ENCODE assay signal across 10 cellular contexts in genomic region chr14:94341654-94342333, GRCh38. TPM values are rescaled to one million over a fixed set of nuclear protein-coding genes. Genes with fewer than 3 reads are reported as not detected.
DNase-seq lines count a peak whose midpoint lies in the region; ATAC-seq, FAIRE-seq and TF ChIP-seq lines count a peak whose summit lies in the region.
"Had no signal": no experiment of that assay in that cellular context is flagged by ENCODE, and none has a peak within 500 bp of the region (broad histone marks: within the 10 kb centered on the region; RNA-seq: fewer than 3 reads in every experiment).

No MANE protein-coding gene starts in this region.

- TF ChIP-seq POLR2A in A549 (IDR thresholded peaks at IDR 0.05; ENCODE audit: low read length) = no peak

- no peak for DNase-seq in A549 (ENCODE audit: low read depth in 1 of 2, low spot score in 1 of 2)
- peak; percentile 61 for DNase-seq in GM23248
- DNase-seq in keratinocyte (ENCODE audit: low read depth, low spot score) = no peak
- DNase-seq in urothelium cell line (ENCODE audit: low spot score) = no peak
- DNase-seq in GM10266 (ENCODE audit: extremely low spot score) = no peak

- ATAC-seq in A549 = peak; percentile 10 to 13; a peak in 1 of 6 replicates
- no peak for ATAC-seq in HG03354 (IDR thresholded peaks at IDR 0.05; ENCODE audit: poor library complexity, severe bottlenecking, unreplicated experiment)
- no peak for ATAC-seq in GM21447 (IDR thresholded peaks at IDR 0.05; ENCODE audit: unreplicated experiment)

- H3K4me1 ChIP-seq in A549 (peaks cover 32% of the 10 kb centered on the region), GM23248 (ENCODE audit: insufficient read depth) (peaks cover 31% of the 10 kb centered on the region), keratinocyte (ENCODE audit: control insufficient read depth, extremely low read depth, insufficient read depth, low read length) (peaks cover 29% of the 10 kb centered on the region)

- H2AFZ ChIP-seq in GM23248 = peak overlapping the region; percentile 32; the same call in 1 of the 2 replicates
- H2AFZ ChIP-seq in keratinocyte (ENCODE audit: control insufficient read depth, low read length) = no peak overlapping the region

- FAIRE-seq in A549 (lab: Jason Lieb, UNC) (no peak), keratinocyte (lab: Jason Lieb, UNC) (no peak), urothelium cell line (lab: Jason Lieb, UNC) (no peak)

- no peaks in the 10 kb centered on the region for H3K27me3 ChIP-seq in GM23248 (replicated peaks; ENCODE audit: insufficient read depth)
- peaks cover 4% of the 10 kb centered on the region for H3K27me3 ChIP-seq in keratinocyte (ENCODE audit: control insufficient read depth, extremely low read depth, insufficient read depth, low read length)
- H3K27me3 ChIP-seq: brain microvascular endothelial cell had no signal

- no peak for TF ChIP-seq CTCF in A549 (IDR thresholded peaks at IDR 0.05)
- no peak for TF ChIP-seq CTCF in keratinocyte (optimal IDR thresholded peaks at IDR 0.05 in 1 of 3, IDR thresholded peaks at IDR 0.05 in 1 of 3, conservative IDR thresholded peaks at IDR 0.05 in 1 of 3; ENCODE audit: extremely low read depth in 1 of 3, insufficient read depth in 2 of 3, low read length in 3 of 3)
- TF ChIP-seq CTCF in GM10266 (IDR thresholded peaks at IDR 0.05; ENCODE audit: control insufficient read depth, insufficient read depth, low read depth, missing control alignments) = no peak

- H3F3A ChIP-seq in GM23248 (ENCODE audit: insufficient read depth) = peaks cover 23% of the 10 kb centered on the region

- H3K27ac ChIP-seq in A549 (no peak overlapping the region), GM23248 (peak overlapping the region; percentile 82), keratinocyte (ENCODE audit: control insufficient read depth, insufficient read depth, low read length) (peak overlapping the region; percentile 56)
- H3K27ac ChIP-seq: brain microvascular endothelial cell had no signal

- H3K36me3 ChIP-seq in GM23248 (ENCODE audit: low read depth) = no peaks in the 10 kb centered on the region
- H3K36me3 ChIP-seq in keratinocyte (ENCODE audit: control insufficient read depth in 2 of 2, extremely low read depth in 1 of 2, insufficient read depth in 2 of 2, low read length in 2 of 2) = no peaks in the 10 kb centered on the region
- H3K36me3 ChIP-seq: brain microvascular endothelial cell had no signal

- H3K9me2 ChIP-seq in GM23248 (ENCODE audit: insufficient read depth) = no peaks in the 10 kb centered on the region

- H3K9me3 Mint-ChIP-seq in activated naive CD8-positive, alpha-beta T cell (ENCODE audit: low read depth) = no peaks in the 10 kb centered on the region

- H3K4me1 Mint-ChIP-seq in activated naive CD8-positive, alpha-beta T cell (ENCODE audit: low read depth) = peaks cover 15% of the 10 kb centered on the region

- no peaks in the 10 kb centered on the region for H3K36me3 Mint-ChIP-seq in activated naive CD8-positive, alpha-beta T cell

- no peak for TF ChIP-seq RAD21 in A549 (conservative IDR thresholded peaks at IDR 0.05 in 1 of 2, IDR thresholded peaks at IDR 0.05 in 1 of 2)

- no peaks in the 10 kb centered on the region for H3K9me1 ChIP-seq in keratinocyte (ENCODE audit: control insufficient read depth, extremely low read depth, insufficient read depth, low read length)

- in situ Hi-C loops in GM23248 (cut with MboI) = no loop called here

- H3K79me2 ChIP-seq in GM23248 (ENCODE audit: insufficient read depth) = no peaks in the 10 kb centered on the region
- H3K79me2 ChIP-seq in keratinocyte (ENCODE audit: control insufficient read depth, insufficient read depth, low read length) = no peaks in the 10 kb centered on the region

- H4K20me1 ChIP-seq in GM23248 (ENCODE audit: insufficient read depth) (no peaks in the 10 kb centered on the region), keratinocyte (ENCODE audit: control insufficient read depth, extremely low read depth, insufficient read depth, low read length) (no peaks in the 10 kb centered on the region)

- H3K4me2 ChIP-seq in A549 (peak overlapping the region; percentile 60), GM23248 (ENCODE audit: unreplicated experiment) (peak overlapping the region; percentile 73), keratinocyte (ENCODE audit: control insufficient read depth, extremely low read depth, insufficient read depth, low read depth, low read length) (peak overlapping the region; percentile 51)

- dilution Hi-C loops in keratinocyte (cut with MboI; ENCODE audit: extremely low pct_ligation_motif_present, low sequenced_read_pairs) = no loop called here

- POLR2A ChIA-PET in A549 (lab: Yijun Ruan, JAX) = interaction anchor here (1.0 kb wide), 1 partner anchor 144 kb away, joined by 3 read pairs; no protein-coding TSS in a partner anchor

- CTCF ChIA-PET in A549 (lab: Yijun Ruan, JAX) = interaction anchor here (0.6 to 1.3 kb wide), 6 partner anchors 48 to 256 kb away, joined by 3 to 5 read pairs (median 3); no protein-coding TSS in a partner anchor

- TF ChIP-seq EP300 in A549 (IDR thresholded peaks at IDR 0.05) = no peak

- H3K4me3 ChIP-seq in A549 (peak overlapping the region; percentile 14; the same call in 1 of the 3 replicates), GM23248 (peak overlapping the region; percentile 48; the same call in 1 of the 2 replicates), keratinocyte (ENCODE audit: control insufficient read depth in 2 of 3, extremely low read depth in 1 of 3, insufficient read depth in 2 of 3, low read depth in 1 of 3, low read length in 3 of 3) (peak overlapping the region in 1 of 3 experiments; percentile 11)

- H3K27me3 Mint-ChIP-seq in activated naive CD8-positive, alpha-beta T cell = peaks cover 30% of the 10 kb centered on the region

- H3K9me3 ChIP-seq in A549 = no peaks in the 10 kb centered on the region
- no peaks in the 10 kb centered on the region for H3K9me3 ChIP-seq in GM23248 (ENCODE audit: low read depth)
- no peaks in the 10 kb centered on the region for H3K9me3 ChIP-seq in keratinocyte (ENCODE audit: control insufficient read depth, low read depth, low read length)

- H3K4me3 Mint-ChIP-seq in activated naive CD8-positive, alpha-beta T cell = peak overlapping the region; percentile 27

- 23% methylated on average over 5 of the region's 5 CpGs for WGBS in A549 (ENCODE audit: missing lambda C conversion rate)
- 38% methylated on average over 5 of the region's 5 CpGs for WGBS in GM23248 (ENCODE audit: low coverage in 1 of 2, low lambda C conversion rate in 2 of 2, missing lambda C conversion rate in 2 of 2), 2 experiments

- peak overlapping the region; percentile 55 for H3K27ac Mint-ChIP-seq in activated naive CD8-positive, alpha-beta T cell

- H3K9ac ChIP-seq in GM23248 (peak overlapping the region; percentile 54), keratinocyte (ENCODE audit: control insufficient read depth, extremely low read depth, insufficient read depth, low read length) (no peak overlapping the region)

RNA-seq across cellular contexts. Expression of gene SERPINA6, which starts 18.7 kb away (rescaled TPM):
- 1.8 and 3.3 TPM in 2 replicates for polyA plus RNA-seq in A549 (2011; rRNA removed)
- polyA plus RNA-seq in A549 (2012; cell fraction: cytosol; rRNA removed) = 0.44 and 0.53 TPM in 2 replicates
- 0.62 and 0.68 TPM in 2 replicates for polyA plus RNA-seq in A549 (2012; cell fraction: nucleus; rRNA removed)
- 0.38 to 0.43 TPM (median 0.43 TPM) in 3 replicates for polyA plus RNA-seq in A549 (2017; fragmentation: RNase III; extraction: RNeasy Plus Mini Kit Qiagen cat#74134 plus additional on column Dnase treatment)
- 1.9 and 3.3 TPM in 2 replicates for polyA minus RNA-seq in A549 (2011; rRNA and poly(A)+ RNA removed)
- not detected in 2 replicates for total RNA-seq in GM23248 (2014; rRNA removed; shearing (Covaris generic))
- polyA plus RNA-seq in GM23248 (2016; fragmentation: Nextera tagmentation; extraction: Ambion mirVana) = not detected in 2 replicates
- 0.18 TPM in 1 of 3 replicates, not detected in the others for polyA plus RNA-seq in keratinocyte
- not detected for polyA plus RNA-seq in keratinocyte (2011; ENCODE audit: low read depth)
- 0.08 TPM in 1 of 2 replicates, not detected in the other for polyA plus RNA-seq in keratinocyte (2011; cell fraction: cytosol; rRNA removed)
- 0.09 TPM in 1 of 2 replicates, not detected in the other for polyA plus RNA-seq in keratinocyte (2011; cell fraction: nucleus; rRNA removed)
- 0.10 TPM in 1 of 2 replicates, not detected in the other for polyA plus RNA-seq in keratinocyte (2012; ENCODE audit: low replicate concordance)
- polyA minus RNA-seq in keratinocyte = not detected in 3 replicates
- polyA minus RNA-seq in keratinocyte (2011; cell fraction: cytosol; rRNA and poly(A)+ RNA removed) = not detected
- not detected in 2 replicates for polyA minus RNA-seq in keratinocyte (2011; cell fraction: nucleus; rRNA and poly(A)+ RNA removed)
- total RNA-seq: pulmonary artery endothelial cell had no signal

RNA-seq across cellular contexts. Expression of gene SERPINA2, which starts 24.7 kb away (rescaled TPM):
- polyA plus RNA-seq in A549 (2011; rRNA removed) (not detected in 2 replicates), A549 (2017; fragmentation: RNase III; extraction: RNeasy Plus Mini Kit Qiagen cat#74134 plus additional on column Dnase treatment) (not detected in 3 replicates), GM23248 (2016; fragmentation: Nextera tagmentation; extraction: Ambion mirVana) (not detected in 2 replicates), keratinocyte (not detected in 3 replicates)
- not detected in 2 replicates for polyA plus RNA-seq in A549 (2012; cell fraction: cytosol; rRNA removed)
- not detected in 2 replicates for polyA plus RNA-seq in A549 (2012; cell fraction: nucleus; rRNA removed)
- polyA minus RNA-seq in A549 (2011; rRNA and poly(A)+ RNA removed) = not detected in 2 replicates
- not detected in 2 replicates for total RNA-seq in GM23248 (2014; rRNA removed; shearing (Covaris generic))
- not detected for polyA plus RNA-seq in keratinocyte (2011; ENCODE audit: low read depth)
- polyA plus RNA-seq in keratinocyte (2011; cell fraction: cytosol; rRNA removed) = not detected in 2 replicates
- polyA plus RNA-seq in keratinocyte (2011; cell fraction: nucleus; rRNA removed) = not detected in 2 replicates
- polyA plus RNA-seq in keratinocyte (2012; ENCODE audit: low replicate concordance) = not detected in 2 replicates
- polyA minus RNA-seq in keratinocyte = not detected in 3 replicates
- polyA minus RNA-seq in keratinocyte (2011; cell fraction: cytosol; rRNA and poly(A)+ RNA removed) = not detected
- not detected in 2 replicates for polyA minus RNA-seq in keratinocyte (2011; cell fraction: nucleus; rRNA and poly(A)+ RNA removed)
- total RNA-seq: pulmonary artery endothelial cell had no signal

RNA-seq across cellular contexts. Expression of gene SERPINA1, which starts 46.6 kb away (rescaled TPM):
- polyA plus RNA-seq in A549 (2011; rRNA removed) (2.2 and 4.1 TPM in 2 replicates), A549 (2017; fragmentation: RNase III; extraction: RNeasy Plus Mini Kit Qiagen cat#74134 plus additional on column Dnase treatment) (0.24 to 0.34 TPM (median 0.26 TPM) in 3 replicates), GM23248 (2016; fragmentation: Nextera tagmentation; extraction: Ambion mirVana) (0.16 and 0.96 TPM in 2 replicates), keratinocyte (0.48 to 0.71 TPM (median 0.52 TPM) in 3 replicates)
- 0.12 and 0.19 TPM in 2 replicates for polyA plus RNA-seq in A549 (2012; cell fraction: cytosol; rRNA removed)
- 0.13 and 0.48 TPM in 2 replicates for polyA plus RNA-seq in A549 (2012; cell fraction: nucleus; rRNA removed)
- 0.58 and 2.4 TPM in 2 replicates for polyA minus RNA-seq in A549 (2011; rRNA and poly(A)+ RNA removed)
- total RNA-seq in GM23248 (2014; rRNA removed; shearing (Covaris generic)) = 0.65 TPM in 1 of 2 replicates, not detected in the other
- 0.99 TPM for polyA plus RNA-seq in keratinocyte (2011; ENCODE audit: low read depth)
- 0.46 and 0.56 TPM in 2 replicates for polyA plus RNA-seq in keratinocyte (2011; cell fraction: cytosol; rRNA removed)
- polyA plus RNA-seq in keratinocyte (2011; cell fraction: nucleus; rRNA removed) = 0.31 and 0.57 TPM in 2 replicates
- 0.38 and 0.96 TPM in 2 replicates for polyA plus RNA-seq in keratinocyte (2012; ENCODE audit: low replicate concordance)
- polyA minus RNA-seq in keratinocyte = 0.69 to 9.1 TPM (median 1.8 TPM) in 3 replicates
- not detected for polyA minus RNA-seq in keratinocyte (2011; cell fraction: cytosol; rRNA and poly(A)+ RNA removed)
- polyA minus RNA-seq in keratinocyte (2011; cell fraction: nucleus; rRNA and poly(A)+ RNA removed) = not detected in 2 replicates
- total RNA-seq: pulmonary artery endothelial cell had no signal

RNA-seq across cellular contexts. Expression of gene SERPINA10, which starts 48.7 kb away (rescaled TPM):
- polyA plus RNA-seq in A549 (2011; rRNA removed) = 0.04 and 0.07 TPM in 2 replicates
- not detected in 2 replicates for polyA plus RNA-seq in A549 (2012; cell fraction: cytosol; rRNA removed)
- not detected in 2 replicates for polyA plus RNA-seq in A549 (2012; cell fraction: nucleus; rRNA removed)
- polyA plus RNA-seq in A549 (2017; fragmentation: RNase III; extraction: RNeasy Plus Mini Kit Qiagen cat#74134 plus additional on column Dnase treatment) = 0.03 TPM in 1 of 3 replicates, not detected in the others
- 0.08 TPM in 1 of 2 replicates, not detected in the other for polyA minus RNA-seq in A549 (2011; rRNA and poly(A)+ RNA removed)
- total RNA-seq in GM23248 (2014; rRNA removed; shearing (Covaris generic)) = not detected in 2 replicates
- not detected in 2 replicates for polyA plus RNA-seq in GM23248 (2016; fragmentation: Nextera tagmentation; extraction: Ambion mirVana)
- not detected in 3 replicates for polyA plus RNA-seq in keratinocyte
- not detected for polyA plus RNA-seq in keratinocyte (2011; ENCODE audit: low read depth)
- polyA plus RNA-seq in keratinocyte (2011; cell fraction: cytosol; rRNA removed) = not detected in 2 replicates
- not detected in 2 replicates for polyA plus RNA-seq in keratinocyte (2011; cell fraction: nucleus; rRNA removed)
- polyA plus RNA-seq in keratinocyte (2012; ENCODE audit: low replicate concordance) = 0.03 and 0.21 TPM in 2 replicates
- polyA minus RNA-seq in keratinocyte = not detected in 3 replicates
- polyA minus RNA-seq in keratinocyte (2011; cell fraction: cytosol; rRNA and poly(A)+ RNA removed) = not detected
- polyA minus RNA-seq in keratinocyte (2011; cell fraction: nucleus; rRNA and poly(A)+ RNA removed) = not detected in 2 replicates
- total RNA-seq: pulmonary artery endothelial cell had no signal

Comparison
In these comparisons a context has a peak if more than half of its experiments do, and no peak if none do; other contexts are left out.
1. ATAC-seq: peak in A549 (2 of 2); none in HG03354 (single experiment) and GM21447 (single experiment).
2. H3K27ac ChIP-seq: peak in GM23248 (single experiment) and keratinocyte (single experiment); none in A549 (0 of 2).
3. Peak in every context shown above with its lines, with median percentiles within 50 percentile points of each other: H3K4me2 ChIP-seq.